Comparison of ENCODE assay signal across 9 cellular contexts in genomic region chr16:66728117-66728787, GRCh38. TPM values are rescaled to one million over a fixed set of nuclear protein-coding genes. Genes with fewer than 3 reads are reported as not detected.
DNase-seq lines count a peak whose midpoint lies in the region; ATAC-seq, FAIRE-seq and TF ChIP-seq lines count a peak whose summit lies in the region.
"Had no signal": no experiment of that assay in that cellular context is flagged by ENCODE, and none has a peak within 500 bp of the region (broad histone marks: within the 10 kb centered on the region; RNA-seq: fewer than 3 reads in every experiment).

No MANE protein-coding gene starts in this region.

- CTCF ChIA-PET in activated CD4-positive, alpha-beta T cell treated with anti-CD3 and anti-CD28 coated beads, Interleukin-2, amount 10 ng/mL, durations not matched to agents 7 days and 5 days (lab: Charles Lee): interaction anchor here (0.8 to 2.7 kb wide), 11 partner anchors 8 to 145 kb away, joined by 3 to 13 read pairs (median 3); partner anchors contain the start of genes DYNC1LI2 and NAE1
- CTCF ChIA-PET in H1 (lab: Charles Lee; ENCODE audit: partially characterized antibody): interaction anchor here (0.7 to 8.6 kb wide), 30 partner anchors 11 to 321 kb away, joined by 3 to 170 read pairs (median 4); partner anchors contain the start of genes DYNC1LI2 and NAE1

- H3K14ac ChIP-seq in H1 (ENCODE audit: insufficient read length): no peak overlapping the region

- no peak overlapping the region for H3K23ac ChIP-seq in H1 (ENCODE audit: insufficient read length)

- H3K9me2 ChIP-seq in Loucy (replicated peaks; ENCODE audit: low read depth, low read length): no peaks in the 10 kb centered on the region

- H4K5ac ChIP-seq in H1 (ENCODE audit: insufficient read length, low read depth, low read length): no peak overlapping the region

- no peaks in the 10 kb centered on the region for H3K79me2 ChIP-seq in Loucy (ENCODE audit: insufficient read depth, low read length)
- no peaks in the 10 kb centered on the region for H3K79me2 ChIP-seq in H1 (ENCODE audit: control insufficient read depth in 1 of 2, insufficient read depth in 2 of 2, low read length in 2 of 2)

- H3K36me3 ChIP-seq in Loucy (ENCODE audit: insufficient read depth, low read length) (peaks cover 92% of the 10 kb centered on the region), H1 (ENCODE audit: control insufficient read depth in 2 of 4, insufficient read depth in 4 of 4, low read length in 3 of 4) (peaks cover 23 to 91% (median 73%) of the 10 kb centered on the region in 4 experiments)

- no peak overlapping the region for H3K4me3 Mint-ChIP-seq in activated CD4-positive, alpha-beta T cell treated with anti-CD3 and anti-CD28 coated beads, Interleukin-2, amount 10 ng/mL, durations not matched to agents 7 days and 5 days
- H3K4me3 Mint-ChIP-seq in memory B cell: no peak overlapping the region
- H3K4me3 Mint-ChIP-seq: activated naive CD4-positive, alpha-beta T cell treated with anti-CD3 and anti-CD28 coated beads, Interleukin-2, amount 50 U/mL, for 24 hours had no signal

- WGBS in H1 (ENCODE audit: extremely low coverage in 1 of 2, insufficient coverage in 1 of 2, insufficient read length in 1 of 2, insufficient replicate concordance in 2 of 2, low coverage in 1 of 2, low lambda C conversion rate in 2 of 2, missing lambda C conversion rate in 1 of 2), 2 experiments: 73% methylated on average over 3 of the region's 3 CpGs; no CpG with 5 or more reads in 1 of the 2 experiments

- no peak overlapping the region; the same call in 1 of the 2 replicates for H3K27ac ChIP-seq in H1 (ENCODE audit: low read depth, low read length)

- ATAC-seq in memory B cell (ENCODE audit: low read depth): peak; percentile 77
- ATAC-seq in HG03457 (IDR thresholded peaks at IDR 0.05; ENCODE audit: unreplicated experiment): no peak
- ATAC-seq in GM21737 (IDR thresholded peaks at IDR 0.05; ENCODE audit: unreplicated experiment): no peak

- no peaks in the 10 kb centered on the region for H3K27me3 Mint-ChIP-seq in activated CD4-positive, alpha-beta T cell treated with anti-CD3 and anti-CD28 coated beads, Interleukin-2, amount 10 ng/mL, durations not matched to agents 7 days and 5 days
- no peaks in the 10 kb centered on the region for H3K27me3 Mint-ChIP-seq in memory B cell
- H3K27me3 Mint-ChIP-seq: activated naive CD4-positive, alpha-beta T cell treated with anti-CD3 and anti-CD28 coated beads, Interleukin-2, amount 50 U/mL, for 24 hours had no signal

- H3K9ac ChIP-seq in Loucy (ENCODE audit: low read depth, low read length, poor library complexity, severe bottlenecking) (no peak overlapping the region), H1 (replicated peaks in 1 of 4; ENCODE audit: extremely low read depth in 1 of 4, low read depth in 3 of 4, low read length in 3 of 4) (no peak overlapping the region)

- H2AFZ ChIP-seq in Loucy (ENCODE audit: low read length) (no peak overlapping the region), H1 (ENCODE audit: low read length) (no peak overlapping the region)

- no peaks in the 10 kb centered on the region; the same call in 1 of the 2 replicates for H3K23me2 ChIP-seq in H1 (ENCODE audit: low read depth, low read length)

- no peak overlapping the region for H4K8ac ChIP-seq in H1 (ENCODE audit: extremely low read depth, insufficient read depth, low read length)

- peaks cover 8% of the 10 kb centered on the region for H3K4me1 Mint-ChIP-seq in activated CD4-positive, alpha-beta T cell treated with anti-CD3 and anti-CD28 coated beads, Interleukin-2, amount 10 ng/mL, durations not matched to agents 7 days and 5 days
- peaks cover 6% of the 10 kb centered on the region for H3K4me1 Mint-ChIP-seq in memory B cell

- H3K27me3 ChIP-seq in Loucy (ENCODE audit: insufficient read depth, low read length, poor library complexity, severe bottlenecking) (no peaks in the 10 kb centered on the region), H1 (replicated peaks in 1 of 4; ENCODE audit: control insufficient read depth in 3 of 4, extremely low read depth in 1 of 4, insufficient read depth in 3 of 4, low read length in 3 of 4) (no peaks in the 10 kb centered on the region)

- H3K79me1 ChIP-seq in H1 (ENCODE audit: low read depth, low read length): no peaks in the 10 kb centered on the region

- no peak overlapping the region for H3K4me2 ChIP-seq in Loucy (ENCODE audit: low read depth, low read length, poor library complexity, severe bottlenecking)
- no peak overlapping the region for H3K4me2 ChIP-seq in H1 (ENCODE audit: insufficient read depth in 1 of 2, low read depth in 2 of 2, low read length in 2 of 2)

- FAIRE-seq in H1 (lab: Jason Lieb, UNC): peak; percentile 85

- peak overlapping the region; percentile 67; the same call in 1 of the 2 replicates for H2BK5ac ChIP-seq in H1 (ENCODE audit: low read depth, low read length)

- TF ChIP-seq CTCF in Loucy (conservative IDR thresholded peaks at IDR 0.05; ENCODE audit: low read length): peak; percentile 79
- TF ChIP-seq CTCF in H1 (IDR thresholded peaks at IDR 0.05; ENCODE audit: control extremely low read depth in 1 of 3, insufficient read depth in 1 of 3, low read depth in 1 of 3, low read length in 3 of 3): peak in 2 of 3 experiments; percentile 52 to 58; a peak in 3 of 4 replicates

- no peak for TF ChIP-seq POLR2A in H1 (IDR thresholded peaks at IDR 0.05; ENCODE audit: control extremely low read depth in 1 of 2, low read depth in 2 of 2, low read length in 2 of 2)

- no peaks in the 10 kb centered on the region for H3K9me3 Mint-ChIP-seq in activated CD4-positive, alpha-beta T cell treated with anti-CD3 and anti-CD28 coated beads, Interleukin-2, amount 10 ng/mL, durations not matched to agents 7 days and 5 days
- H3K9me3 Mint-ChIP-seq in memory B cell: no peaks in the 10 kb centered on the region
- H3K9me3 Mint-ChIP-seq: activated naive CD4-positive, alpha-beta T cell treated with anti-CD3 and anti-CD28 coated beads, Interleukin-2, amount 50 U/mL, for 24 hours had no signal

- DNase-seq in activated CD4-positive, alpha-beta T cell treated with anti-CD3 and anti-CD28 coated beads, Interleukin-2, amount 10 ng/mL, durations not matched to agents 7 days and 5 days: peak; percentile 26
- DNase-seq in activated CD4-positive, alpha-beta T cell treated with anti-CD3 and anti-CD28 coated beads, Interleukin-2, amount 50 U/mL, for 48 hours: no peak
- peak; percentile 24 for DNase-seq in SHP77 treated with DMSO at 0.1 percent for 48 hours (lab: John Stamatoyannopoulos, UW)
- no peak for DNase-seq in H1 (ENCODE audit: low read depth in 1 of 2, low spot score in 2 of 2)
- DNase-seq in memory B cell (ENCODE audit: low spot score in 2 of 2): peak in 1 of 2 donors; percentile 22

- H3K36me3 Mint-ChIP-seq in activated CD4-positive, alpha-beta T cell treated with anti-CD3 and anti-CD28 coated beads, Interleukin-2, amount 10 ng/mL, durations not matched to agents 7 days and 5 days (ENCODE audit: low read depth): peaks cover 47% of the 10 kb centered on the region
- H3K36me3 Mint-ChIP-seq in memory B cell: peaks cover 39% of the 10 kb centered on the region

- H3F3A ChIP-seq in Loucy (ENCODE audit: low read depth): no peaks in the 10 kb centered on the region

- no peak overlapping the region for H2BK20ac ChIP-seq in H1 (ENCODE audit: low read length)

- TF ChIP-seq RAD21 in H1 (IDR thresholded peaks at IDR 0.05 in 1 of 2, conservative IDR thresholded peaks at IDR 0.05 in 1 of 2; ENCODE audit: low read depth in 2 of 2, low read length in 2 of 2): peak; percentile 37 to 50

- no peak overlapping the region for H4K91ac ChIP-seq in H1 (replicated peaks; ENCODE audit: insufficient read length, low read length)

- H3K56ac ChIP-seq in H1 (replicated peaks; ENCODE audit: insufficient read length, low read depth, low read length): no peak overlapping the region

- H4K20me1 ChIP-seq in Loucy (ENCODE audit: insufficient read depth, low read length, poor library complexity, severe bottlenecking) (no peaks in the 10 kb centered on the region), H1 (replicated peaks in 1 of 2; ENCODE audit: control insufficient read depth in 1 of 2, insufficient read depth in 2 of 2, low read length in 2 of 2) (peaks cover 2 to 3% of the 10 kb centered on the region in 2 experiments)

- TF ChIP-seq EP300 in H1 (IDR thresholded peaks at IDR 0.05; ENCODE audit: borderline replicate concordance in 1 of 2, low read depth in 2 of 2, low read length in 2 of 2): no peak

- H3K27ac Mint-ChIP-seq in activated CD4-positive, alpha-beta T cell treated with anti-CD3 and anti-CD28 coated beads, Interleukin-2, amount 10 ng/mL, durations not matched to agents 7 days and 5 days: peak overlapping the region; percentile 38
- H3K27ac Mint-ChIP-seq in memory B cell: no peak overlapping the region
- H3K27ac Mint-ChIP-seq: activated naive CD4-positive, alpha-beta T cell treated with anti-CD3 and anti-CD28 coated beads, Interleukin-2, amount 50 U/mL, for 24 hours had no signal

- H3K4me3 ChIP-seq in Loucy (ENCODE audit: low read length, poor library complexity, severe bottlenecking) (no peak overlapping the region), H1 (ENCODE audit: extremely low read depth in 1 of 4, insufficient read depth in 2 of 4, low read depth in 3 of 4, low read length in 4 of 4) (no peak overlapping the region)

- H2AK5ac ChIP-seq in H1 (ENCODE audit: low read depth, low read length): no peak overlapping the region

- H3K4me1 ChIP-seq in Loucy (ENCODE audit: insufficient read depth, low read length, poor library complexity, severe bottlenecking) (no peaks in the 10 kb centered on the region), H1 (replicated peaks in 1 of 4; ENCODE audit: control insufficient read depth in 3 of 4, insufficient read depth in 4 of 4, low read length in 3 of 4) (peaks cover 0 to 6% (median 5%) of the 10 kb centered on the region in 4 experiments; a peak in 6 of 7 replicates)

- POLR2A ChIA-PET in activated CD4-positive, alpha-beta T cell treated with anti-CD3 and anti-CD28 coated beads, Interleukin-2, amount 10 ng/mL, durations not matched to agents 7 days and 5 days (lab: Charles Lee): no interaction called here
- POLR2A ChIA-PET in H1 (lab: Charles Lee; ENCODE audit: partially characterized antibody): interaction anchor here (0.9 to 6.9 kb wide), 5 partner anchors 10 to 140 kb away, joined by 3 to 57 read pairs (median 7); partner anchors contain the start of gene DYNC1LI2

- no peak overlapping the region for H3K18ac ChIP-seq in H1 (ENCODE audit: extremely low read depth, low read length)

- H2BK15ac ChIP-seq in H1 (ENCODE audit: low read length): no peak overlapping the region

- H2BK12ac ChIP-seq in H1 (ENCODE audit: low read depth, low read length): no peak overlapping the region

- H2BK120ac ChIP-seq in H1 (replicated peaks; ENCODE audit: low read depth, low read length): no peak overlapping the region

- no peak overlapping the region for H3K4ac ChIP-seq in H1 (replicated peaks; ENCODE audit: insufficient read length, low read depth, low read length)

- H3K9me3 ChIP-seq in Loucy (ENCODE audit: insufficient read depth, low read depth, low read length) (no peaks in the 10 kb centered on the region), H1 (ENCODE audit: insufficient read depth in 2 of 2, low read depth in 1 of 2, low read length in 1 of 2) (no peaks in the 10 kb centered on the region)

RNA-seq across cellular contexts. Expression of gene DYNC1LI2, which starts 23.2 kb away (rescaled TPM):
- total RNA-seq in activated CD4-positive, alpha-beta T cell treated with anti-CD3 and anti-CD28 coated beads, Interleukin-2, amount 10 ng/mL, durations not matched to agents 7 days and 5 days: 10 to 100 TPM; 53.9 to 65.9 TPM
- 70.8 and 72.4 TPM in 2 replicates for total RNA-seq in H1 (2021; fragmentation: NEBNext Ultra II Directional; extraction: Animal tissue kit (Norgen Biotek cat#: 25700))
- 35.0 and 40.7 TPM in 2 replicates for polyA plus RNA-seq in H1 (2011; rRNA removed)
- 62.3 TPM for polyA plus RNA-seq in H1 (2011; cell fraction: cytosol; rRNA removed)
- polyA plus RNA-seq in H1 (2011; cell fraction: nucleus; rRNA removed): 127 TPM
- 39.4 to 67.1 TPM (median 53.4 TPM) in 4 replicates for polyA plus RNA-seq in H1 (2012, experiment 1 of 2)
- 5.2 TPM for polyA plus RNA-seq in H1 (2012, experiment 2 of 2)
- polyA plus RNA-seq in H1 (2013, experiment 1 of 2): 164 TPM
- polyA plus RNA-seq in H1 (2013, experiment 2 of 2): 158 TPM
- 55.7 and 90.7 TPM in 2 replicates for polyA minus RNA-seq in H1 (2011; rRNA and poly(A)+ RNA removed)
- 28.7 TPM for polyA minus RNA-seq in H1 (2011; cell fraction: cytosol; rRNA and poly(A)+ RNA removed)
- 84.2 TPM for polyA minus RNA-seq in H1 (2011; cell fraction: nucleus; rRNA and poly(A)+ RNA removed)

RNA-seq across cellular contexts. Expression of gene CMTM4, which starts 31.7 kb away (rescaled TPM):
- under 1 TPM; 0.73 to 0.84 TPM for total RNA-seq in activated CD4-positive, alpha-beta T cell treated with anti-CD3 and anti-CD28 coated beads, Interleukin-2, amount 10 ng/mL, durations not matched to agents 7 days and 5 days
- total RNA-seq in H1 (2021; fragmentation: NEBNext Ultra II Directional; extraction: Animal tissue kit (Norgen Biotek cat#: 25700)): 49.4 and 51.7 TPM in 2 replicates
- polyA plus RNA-seq in H1 (2011; rRNA removed): 35.3 and 46.7 TPM in 2 replicates
- 45.2 TPM for polyA plus RNA-seq in H1 (2011; cell fraction: cytosol; rRNA removed)
- 57.9 TPM for polyA plus RNA-seq in H1 (2011; cell fraction: nucleus; rRNA removed)
- 24.9 to 31.1 TPM (median 30.7 TPM) in 4 replicates for polyA plus RNA-seq in H1 (2012, experiment 1 of 2)
- 6.3 TPM for polyA plus RNA-seq in H1 (2012, experiment 2 of 2)
- 21.7 TPM for polyA plus RNA-seq in H1 (2013, experiment 1 of 2)
- 24.2 TPM for polyA plus RNA-seq in H1 (2013, experiment 2 of 2)
- 78.5 and 82.0 TPM in 2 replicates for polyA minus RNA-seq in H1 (2011; rRNA and poly(A)+ RNA removed)
- polyA minus RNA-seq in H1 (2011; cell fraction: cytosol; rRNA and poly(A)+ RNA removed): 50.3 TPM
- 41.4 TPM for polyA minus RNA-seq in H1 (2011; cell fraction: nucleus; rRNA and poly(A)+ RNA removed)

Comparison
In these comparisons a context has a peak if more than half of its experiments do, and no peak if none do; other contexts are left out.
1. DNase-seq: peak in activated CD4-positive, alpha-beta T cell treated with anti-CD3 and anti-CD28 coated beads, Interleukin-2, amount 10 ng/mL, durations not matched to agents 7 days and 5 days (single experiment) and SHP77 treated with DMSO at 0.1 percent for 48 hours (single experiment); none in activated CD4-positive, alpha-beta T cell treated with anti-CD3 and anti-CD28 coated beads, Interleukin-2, amount 50 U/mL, for 48 hours (0 of 2) and H1 (0 of 2).
2. RNA of gene CMTM4, which starts 31.7 kb away (total RNA-seq): 49.4 to 51.7 TPM in H1; 0.73 to 0.84 TPM in activated CD4-positive, alpha-beta T cell treated with anti-CD3 and anti-CD28 coated beads, Interleukin-2, amount 10 ng/mL, durations not matched to agents 7 days and 5 days; every median in the first group is over 10 times any median in the second.